ENCODE assay signal across 8 cellular contexts in the genomic region with DNA sequence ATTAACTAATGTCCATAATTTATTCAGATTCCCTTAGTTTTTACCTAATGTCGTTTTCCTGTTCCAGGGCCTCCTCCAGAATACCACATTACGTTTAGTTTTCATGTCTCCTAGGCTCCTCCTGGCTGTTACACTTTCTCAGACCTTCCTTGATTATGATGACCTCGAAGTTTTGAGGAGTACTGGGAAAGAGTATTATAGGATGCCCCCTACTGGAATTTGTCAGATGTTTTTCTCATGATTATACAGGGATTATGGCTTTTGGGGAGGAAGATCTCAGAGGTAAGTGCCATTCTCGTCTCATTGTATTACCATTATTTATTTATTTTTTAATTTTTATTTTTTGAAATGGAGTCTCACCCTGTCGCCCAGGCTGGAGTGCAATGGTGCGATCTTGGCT. TPM values are rescaled to one million over a fixed set of nuclear protein-coding genes. Genes with fewer than 3 reads are reported as not detected.
DNase-seq lines count a peak whose midpoint lies in the region; ATAC-seq and TF ChIP-seq lines count a peak whose summit lies in the region.

No MANE protein-coding gene starts in this region.

- POLR2A ChIA-PET in HEK293 (lab: Yijun Ruan, JAX): interaction anchor here (0.8 to 2.5 kb wide), 2 partner anchors 99 to 175 kb away, joined by 3 to 7 read pairs; partner anchors contain the start of genes C12orf57 and RNU7-1

- ATAC-seq in RWPE2 (ENCODE audit: low read depth) (peak; percentile 53; the same call in 2 of the 3 replicates), gastroesophageal sphincter (peak; percentile 79)

- intact Hi-C loops in stomach (cut with DNase I; ENCODE audit: low total_unique reads): no loop called here

- H3K4me3 ChIP-seq in AG09309 (ENCODE audit: control insufficient read depth, low read depth, low read length) (no peak overlapping the region), HEK293 (ENCODE audit: low read depth, low read length) (no peak overlapping the region), RWPE2 (ENCODE audit: severe bottlenecking) (no peak overlapping the region), gastroesophageal sphincter (no peak overlapping the region), stomach (no peak overlapping the region)

- no peaks in the 10 kb centered on the region for H3K9me3 ChIP-seq in HEK293 (ENCODE audit: control insufficient read depth, insufficient read depth, low read depth, low read length)
- H3K9me3 ChIP-seq in RWPE2 (ENCODE audit: severe bottlenecking): no peaks in the 10 kb centered on the region
- no peaks in the 10 kb centered on the region for H3K9me3 ChIP-seq in gastroesophageal sphincter
- H3K9me3 ChIP-seq in stomach: no peaks in the 10 kb centered on the region

- H3K4me1 ChIP-seq in HEK293 (ENCODE audit: control insufficient read depth, insufficient read depth, low read length) (0 out of 2 replicates have a peak, but pooled peaks cover 3% of the 10 kb centered on the region), RWPE2 (ENCODE audit: insufficient read depth, poor library complexity, severe bottlenecking) (peaks cover 10% of the 10 kb centered on the region), gastroesophageal sphincter (no peaks in the 10 kb centered on the region), stomach (no peaks in the 10 kb centered on the region)

- DNase-seq in AG09309 (ENCODE audit: low read depth) (no peak), RWPE2 (ENCODE audit: low spot score) (no peak), stomach (no peak), middle frontal gyrus (ENCODE audit: extremely low spot score, low spot score) (no peak), NCI-H2196 (lab: John Stamatoyannopoulos, UW; ENCODE audit: unreplicated experiment) (no peak)
- DNase-seq in stimulated activated CD4-positive, alpha-beta T cell treated with anti-CD3 and anti-CD28 coated beads, Interleukin-1b, Interleukin-23, amount 100 ng/mL, for 48 hours: no peak

- TF ChIP-seq EP300 in gastroesophageal sphincter (IDR thresholded peaks at IDR 0.05) (no peak), stomach (IDR thresholded peaks at IDR 0.05) (no peak)

- 43 to 49% methylated on average over 6 of the region's 6 CpGs for WGBS in gastroesophageal sphincter (ENCODE audit: low coverage in 1 of 2), 2 donors
- 31 to 48% (median 37%) methylated on average over 6 of the region's 6 CpGs for WGBS in stomach, 5 donors

- H3K36me3 ChIP-seq in HEK293 (ENCODE audit: control insufficient read depth in 2 of 2, insufficient read depth in 1 of 2, low read length in 2 of 2) (no peaks in the 10 kb centered on the region), RWPE2 (ENCODE audit: low read depth) (no peaks in the 10 kb centered on the region), gastroesophageal sphincter (no peaks in the 10 kb centered on the region), stomach (no peaks in the 10 kb centered on the region)

- CTCF ChIA-PET in HEK293 (lab: Yijun Ruan, JAX): interaction anchor here (0.6 to 3.1 kb wide), 15 partner anchors 9 to 360 kb away, joined by 3 to 15 read pairs (median 5); partner anchors contain the start of genes C12orf57, C1RL and RNU7-1

- TF ChIP-seq CTCF in AG09309 (IDR thresholded peaks at IDR 0.05; ENCODE audit: control insufficient read depth, insufficient read depth, low read depth, low read length, missing control alignments): peak; percentile 41
- TF ChIP-seq CTCF in HEK293 (tag by site-specific recombination; IDR thresholded peaks at IDR 0.05): no peak
- TF ChIP-seq CTCF in RWPE2 (IDR thresholded peaks at IDR 0.05; ENCODE audit: poor library complexity, severe bottlenecking): peak; percentile 33
- peak in 3 of 4 experiments; percentile 45 to 56 (median 51) for TF ChIP-seq CTCF in gastroesophageal sphincter (IDR thresholded peaks at IDR 0.05)
- TF ChIP-seq CTCF in stomach (IDR thresholded peaks at IDR 0.05): peak in 5 of 7 experiments; percentile 32 to 65 (median 38)

- H3K27me3 ChIP-seq in RWPE2 (ENCODE audit: insufficient read depth, poor library complexity, severe bottlenecking) (no peaks in the 10 kb centered on the region), gastroesophageal sphincter (no peaks in the 10 kb centered on the region), stomach (no peaks in the 10 kb centered on the region)

- no peak overlapping the region for H3K27ac ChIP-seq in HEK293 (ENCODE audit: extremely low read depth, low read depth, low read length)
- H3K27ac ChIP-seq in RWPE2 (ENCODE audit: poor library complexity, severe bottlenecking): no peak overlapping the region
- no peak overlapping the region for H3K27ac ChIP-seq in gastroesophageal sphincter
- H3K27ac ChIP-seq in stomach: no peak overlapping the region

- no peak for TF ChIP-seq POLR2A in gastroesophageal sphincter (IDR thresholded peaks at IDR 0.05)
- TF ChIP-seq POLR2A in stomach (IDR thresholded peaks at IDR 0.05): no peak

TF ChIP-seq in HEK293, 187 proteins besides CTCF, POLR2A, EP300 and RAD21:
- TF ChIP-seq ZNF654 (tag by site-specific recombination; IDR thresholded peaks at IDR 0.05; ENCODE audit: low read depth) (peak; percentile 84), IKZF3 (tag by site-specific recombination; IDR thresholded peaks at IDR 0.05) (peak; percentile 60; the same call in 1 of the 2 replicates), ZNF341 (tag by site-specific recombination; IDR thresholded peaks at IDR 0.05; ENCODE audit: low read depth) (peak; percentile 67), ZBTB20 (tag by site-specific recombination; IDR thresholded peaks at IDR 0.05) (peak; percentile 57; the same call in 1 of the 2 replicates)
- TF ChIP-seq, protein P1, sequence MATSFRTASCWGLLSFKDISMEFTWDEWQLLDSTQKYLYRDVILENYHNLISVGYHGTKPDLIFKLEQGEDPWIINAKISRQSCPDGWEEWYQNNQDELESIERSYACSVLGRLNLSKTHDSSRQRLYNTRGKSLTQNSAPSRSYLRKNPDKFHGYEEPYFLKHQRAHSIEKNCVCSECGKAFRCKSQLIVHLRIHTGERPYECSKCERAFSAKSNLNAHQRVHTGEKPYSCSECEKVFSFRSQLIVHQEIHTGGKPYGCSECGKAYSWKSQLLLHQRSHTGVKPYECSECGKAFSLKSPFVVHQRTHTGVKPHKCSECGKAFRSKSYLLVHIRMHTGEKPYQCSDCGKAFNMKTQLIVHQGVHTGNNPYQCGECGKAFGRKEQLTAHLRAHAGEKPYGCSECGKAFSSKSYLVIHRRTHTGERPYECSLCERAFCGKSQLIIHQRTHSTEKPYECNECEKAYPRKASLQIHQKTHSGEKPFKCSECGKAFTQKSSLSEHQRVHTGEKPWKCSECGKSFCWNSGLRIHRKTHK (tag by site-specific recombination; IDR thresholded peaks at IDR 0.05): no peak
- TF ChIP-seq, protein P2, sequence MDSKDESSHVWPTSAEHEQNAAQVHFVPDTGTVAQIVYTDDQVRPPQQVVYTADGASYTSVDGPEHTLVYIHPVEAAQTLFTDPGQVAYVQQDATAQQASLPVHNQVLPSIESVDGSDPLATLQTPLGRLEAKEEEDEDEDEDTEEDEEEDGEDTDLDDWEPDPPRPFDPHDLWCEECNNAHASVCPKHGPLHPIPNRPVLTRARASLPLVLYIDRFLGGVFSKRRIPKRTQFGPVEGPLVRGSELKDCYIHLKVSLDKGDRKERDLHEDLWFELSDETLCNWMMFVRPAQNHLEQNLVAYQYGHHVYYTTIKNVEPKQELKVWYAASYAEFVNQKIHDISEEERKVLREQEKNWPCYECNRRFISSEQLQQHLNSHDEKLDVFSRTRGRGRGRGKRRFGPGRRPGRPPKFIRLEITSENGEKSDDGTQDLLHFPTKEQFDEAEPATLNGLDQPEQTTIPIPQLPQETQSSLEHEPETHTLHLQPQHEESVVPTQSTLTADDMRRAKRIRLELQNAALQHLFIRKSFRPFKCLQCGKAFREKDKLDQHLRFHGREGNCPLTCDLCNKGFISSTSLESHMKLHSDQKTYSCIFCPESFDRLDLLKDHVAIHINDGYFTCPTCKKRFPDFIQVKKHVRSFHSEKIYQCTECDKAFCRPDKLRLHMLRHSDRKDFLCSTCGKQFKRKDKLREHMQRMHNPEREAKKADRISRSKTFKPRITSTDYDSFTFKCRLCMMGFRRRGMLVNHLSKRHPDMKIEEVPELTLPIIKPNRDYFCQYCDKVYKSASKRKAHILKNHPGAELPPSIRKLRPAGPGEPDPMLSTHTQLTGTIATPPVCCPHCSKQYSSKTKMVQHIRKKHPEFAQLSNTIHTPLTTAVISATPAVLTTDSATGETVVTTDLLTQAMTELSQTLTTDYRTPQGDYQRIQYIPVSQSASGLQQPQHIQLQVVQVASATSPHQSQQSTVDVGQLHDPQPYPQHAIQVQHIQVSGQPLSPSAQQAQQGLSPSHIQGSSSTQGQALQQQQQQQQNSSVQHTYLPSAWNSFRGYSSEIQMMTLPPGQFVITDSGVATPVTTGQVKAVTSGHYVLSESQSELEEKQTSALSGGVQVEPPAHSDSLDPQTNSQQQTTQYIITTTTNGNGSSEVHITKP (tag by site-specific recombination; IDR thresholded peaks at IDR 0.05): peak; percentile 34; the same call in 1 of the 2 replicates

RNA-seq across cellular contexts. Expression of gene C1S, which starts 17.7 kb away (rescaled TPM):
- 100 to 1,000 TPM; 391 to 853 (median 638) TPM for total RNA-seq in gastroesophageal sphincter
- total RNA-seq in stomach: 100 to 1,000 TPM; 168 to 404 (median 234) TPM
- polyA plus RNA-seq in stomach: 100 to 1,000 TPM in 1 of 3 donors, 10 to 100 TPM in 2; 61.6 to 161 (median 98.4) TPM

RNA-seq across cellular contexts. Expression of gene LPCAT3, which starts 24.6 kb away (rescaled TPM):
- total RNA-seq in gastroesophageal sphincter: 10 to 100 TPM; 23.7 to 33.7 (median 26.6) TPM
- 100 to 1,000 TPM in 1 of 5 donors, 10 to 100 TPM in 4; 40.3 to 116 (median 57.4) TPM for total RNA-seq in stomach
- 10 to 100 TPM; 15.0 to 35.6 (median 31.9) TPM for polyA plus RNA-seq in stomach

RNA-seq across cellular contexts. Expression of gene C1R, which starts 49.4 kb away (rescaled TPM):
- 100 to 1,000 TPM; 330 to 846 (median 620) TPM for total RNA-seq in gastroesophageal sphincter
- 100 to 1,000 TPM; 111 to 312 (median 139) TPM for total RNA-seq in stomach
- 100 to 1,000 TPM in 1 of 3 donors, 10 to 100 TPM in 2; 68.9 to 216 (median 84.2) TPM for polyA plus RNA-seq in stomach
